In the genomic region with DNA sequence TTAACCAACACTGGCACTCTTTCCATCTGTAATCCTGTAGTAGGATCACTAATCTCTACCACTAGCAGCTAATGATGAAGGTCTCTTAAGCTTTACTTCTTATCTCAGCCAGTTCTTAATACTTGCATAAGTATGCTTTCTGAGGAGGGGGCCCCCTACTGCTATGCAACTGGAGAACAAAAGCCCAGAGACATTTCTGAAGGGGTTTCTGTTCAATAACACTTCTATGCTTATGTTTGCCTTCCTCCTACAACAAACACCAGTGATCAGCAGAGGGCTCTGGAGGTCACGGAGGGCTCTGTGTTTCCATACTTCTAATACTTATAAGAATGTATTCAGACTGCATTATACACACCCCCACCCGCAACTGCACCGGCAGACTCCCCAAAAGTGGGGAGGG, we compare ENCODE assay signal across 22 cellular contexts.
DNase-seq lines count a peak whose midpoint lies in the region; ATAC-seq, FAIRE-seq and TF ChIP-seq lines count a peak whose summit lies in the region.
"Had no signal": no experiment of that assay in that cellular context is flagged by ENCODE, and none has a peak within 500 bp of the region (broad histone marks: within the 10 kb centered on the region; RNA-seq: fewer than 3 reads in every experiment).

No MANE protein-coding gene starts in this region.

- no peaks in the 10 kb centered on the region for H3K79me2 ChIP-seq in GM12878 (ENCODE audit: control insufficient read depth, insufficient read depth, low read length)

- no peaks in the 10 kb centered on the region for H3K9me3 Mint-ChIP-seq in progenitor cell of endocrine pancreas (ENCODE audit: low read depth)
- H3K9me3 Mint-ChIP-seq: CD4-positive, alpha-beta memory T cell; H9 had no signal

- no TSS peak for BruUV-seq in GM12878 (replicated peaks; lab: Mats Ljungman, UMichigan)

- intact Hi-C loops in GM12878 (cut with micrococcal nuclease; ENCODE audit: unreplicated experiment) = no loop called here

- no peaks in the 10 kb centered on the region for H4K20me1 ChIP-seq in GM12878 (ENCODE audit: control insufficient read depth, insufficient read depth)

- peak; percentile 8 for DNase-seq in DMS53 (lab: John Stamatoyannopoulos, UW)
- no peak for DNase-seq in DMS53 treated with DMSO at 0.1 percent for 48 hours (lab: John Stamatoyannopoulos, UW; ENCODE audit: unreplicated experiment)
- peak; percentile 17 for DNase-seq in NCI-H146 treated with DMSO at 0.1 percent for 48 hours (lab: John Stamatoyannopoulos, UW; ENCODE audit: unreplicated experiment)
- DNase-seq in GM12878 (ENCODE audit: low read depth, low spot score) = no peak
- DNase-seq in progenitor cell of endocrine pancreas (ENCODE audit: low spot score, unreplicated experiment) = no peak
- no peak for DNase-seq in iPS-NIHi7 (ENCODE audit: extremely low spot score)
- DNase-seq in coronary artery (ENCODE audit: low spot score) = no peak
- DNase-seq: Calu3; CD4-positive, alpha-beta memory T cell; GF-D8; H9; NCI-H1436; NCI-H2081; NCI-H226; NCI-H526 treated with DMSO at 0.1 percent for 48 hours; PC-3; SW 1271 had no signal

- H3K27me3 ChIP-seq in GM12878 (replicated peaks in 1 of 2; ENCODE audit: control insufficient read depth in 2 of 2, insufficient read depth in 2 of 2, low read length in 1 of 2) = no peaks in the 10 kb centered on the region
- H3K27me3 ChIP-seq: SJSA1 had no signal

- H3K36me3 Mint-ChIP-seq in progenitor cell of endocrine pancreas (ENCODE audit: insufficient read depth) = no peaks in the 10 kb centered on the region
- H3K36me3 Mint-ChIP-seq: CD4-positive, alpha-beta memory T cell had no signal

- H3K27me3 Mint-ChIP-seq in progenitor cell of endocrine pancreas = no peaks in the 10 kb centered on the region

- no peak overlapping the region for H3K4me2 ChIP-seq in GM12878 (ENCODE audit: control insufficient read depth, insufficient read depth)

- 65% methylated on average over 3 of the region's 3 CpGs for WGBS in GM12878 (ENCODE audit: insufficient coverage, insufficient replicate concordance, low lambda C conversion rate, missing lambda C conversion rate)

- POLR2A ChIA-PET in GM12878 (lab: Charles Lee) = interaction anchor here (0.8 to 1.2 kb wide), 3 partner anchors 9 to 25 kb away, joined by 3 read pairs; no protein-coding TSS in a partner anchor

- no peak for TF ChIP-seq EP300 in GM12878 (IDR thresholded peaks at IDR 0.05; ENCODE audit: borderline replicate concordance in 1 of 2, control insufficient read depth in 1 of 2, low read depth in 2 of 2, low read length in 2 of 2)

- ATAC-seq in GM12878 (no peak; the same call in 2 of the 3 replicates), GM21825 (IDR thresholded peaks at IDR 0.05; ENCODE audit: unreplicated experiment) (no peak)
- ATAC-seq: PC-3 had no signal

- no peak overlapping the region for H3K9ac ChIP-seq in GM12878 (ENCODE audit: control insufficient read depth, insufficient read depth, low read length)

- H3K36me3 ChIP-seq in GM12878 (ENCODE audit: control insufficient read depth in 2 of 2, insufficient read depth in 2 of 2, low read length in 1 of 2) = no peaks in the 10 kb centered on the region
- H3K36me3 ChIP-seq: SJSA1 had no signal

- no peak for TF ChIP-seq POLR2A in GM12878 (IDR thresholded peaks at IDR 0.05; ENCODE audit: low read depth, low read length)

- no peak for TF ChIP-seq RAD21 in GM12878 (IDR thresholded peaks at IDR 0.05; ENCODE audit: insufficient read depth, low read depth, low read length)

- H2AFZ ChIP-seq in GM12878 (ENCODE audit: control insufficient read depth, low read depth, low read length) = no peak overlapping the region

- SMC1A ChIA-PET in GM12878 (lab: Charles Lee; ENCODE audit: uncharacterized antibody, unreplicated experiment) = interaction anchor here (1.0 to 4.3 kb wide), 7 partner anchors 8 to 28 kb away, joined by 3 to 28 read pairs (median 5); no protein-coding TSS in a partner anchor

- H3K4me1 Mint-ChIP-seq in progenitor cell of endocrine pancreas (ENCODE audit: low read depth) = peaks cover 28% of the 10 kb centered on the region
- H3K4me1 Mint-ChIP-seq: CD4-positive, alpha-beta memory T cell had no signal

- CTCF ChIA-PET in GM12878 (lab: Yijun Ruan, JAX) = interaction anchor here (0.6 to 1.4 kb wide), 6 partner anchors 9 to 136 kb away, joined by 3 to 7 read pairs (median 3); no protein-coding TSS in a partner anchor

- peak overlapping the region; percentile 1 for H3K4me3 Mint-ChIP-seq in progenitor cell of endocrine pancreas (ENCODE audit: low read depth)
- H3K4me3 Mint-ChIP-seq: CD4-positive, alpha-beta memory T cell had no signal

- H3K27ac Mint-ChIP-seq in progenitor cell of endocrine pancreas = peak overlapping the region; percentile 47
- H3K27ac Mint-ChIP-seq: CD4-positive, alpha-beta memory T cell had no signal

- no peaks in the 10 kb centered on the region for H3K4me1 ChIP-seq in GM12878 (ENCODE audit: control insufficient read depth, insufficient read depth, low read length)
- H3K4me1 ChIP-seq: SJSA1 had no signal

- TF ChIP-seq CTCF in GM12878 (IDR thresholded peaks at IDR 0.05 in 2 of 3, conservative IDR thresholded peaks at IDR 0.05 in 1 of 3; ENCODE audit: control insufficient read depth in 2 of 3, extremely low read depth in 1 of 3, insufficient read depth in 1 of 3, low read depth in 3 of 3, low read length in 3 of 3) = peak in 1 of 3 experiments; percentile 8; a peak in 1 of 6 replicates
- TF ChIP-seq CTCF in progenitor cell of endocrine pancreas (IDR thresholded peaks at IDR 0.05; ENCODE audit: unreplicated experiment) = no peak
- TF ChIP-seq CTCF in coronary artery (IDR thresholded peaks at IDR 0.05) = no peak

- no peak for FAIRE-seq in GM12878 (lab: Jason Lieb, UNC)
- FAIRE-seq: GM12892, HTR-8/SVneo had no signal

- H3K9me3 ChIP-seq in GM12878 (replicated peaks; ENCODE audit: control insufficient read depth, insufficient read depth, low read length) = no peaks in the 10 kb centered on the region
- H3K9me3 ChIP-seq: SJSA1 had no signal

- in situ Hi-C loops in GM12878 (cut with MboI) = no loop called here

- no peak overlapping the region for H3K27ac ChIP-seq in GM12878 (ENCODE audit: control insufficient read depth, insufficient read depth)
- no peak overlapping the region for H3K27ac ChIP-seq in coronary artery
- H3K27ac ChIP-seq: 22Rv1, SJSA1 had no signal

- H3K4me3 ChIP-seq in GM12878 = no peak overlapping the region
- no peak overlapping the region for H3K4me3 ChIP-seq in coronary artery
- H3K4me3 ChIP-seq: SJSA1 had no signal

- RAD21 ChIA-PET in GM12878 (lab: Charles Lee; ENCODE audit: unreplicated experiment) = interaction anchor here (0.7 to 2.5 kb wide), 7 partner anchors 10 to 388 kb away, joined by 3 to 8 read pairs (median 4); no protein-coding TSS in a partner anchor

TF ChIP-seq in GM12878, 131 proteins besides CTCF, POLR2A, EP300 and RAD21:
- TF ChIP-seq NR2F1 (conservative IDR thresholded peaks at IDR 0.05) (peak; percentile 57), CBX3 (IDR thresholded peaks at IDR 0.05; ENCODE audit: borderline replicate concordance, low read depth) (no peak), ZNF274 (IDR thresholded peaks at IDR 0.05; ENCODE audit: insufficient read depth, insufficient read length) (no peak), YBX1 (IDR thresholded peaks at IDR 0.05) (no peak), NRF1 (conservative IDR thresholded peaks at IDR 0.05; ENCODE audit: low read depth, low read length) (no peak)

Comparison
In these comparisons a context has a peak if more than half of its experiments do, and no peak if none do; other contexts are left out.
1. DNase-seq: peak in DMS53 (single experiment) and NCI-H146 treated with DMSO at 0.1 percent for 48 hours (single experiment); none in DMS53 treated with DMSO at 0.1 percent for 48 hours (single experiment), GM12878 (single experiment), progenitor cell of endocrine pancreas (single experiment), iPS-NIHi7 (single experiment) and coronary artery (single experiment).